In the genomic region with DNA sequence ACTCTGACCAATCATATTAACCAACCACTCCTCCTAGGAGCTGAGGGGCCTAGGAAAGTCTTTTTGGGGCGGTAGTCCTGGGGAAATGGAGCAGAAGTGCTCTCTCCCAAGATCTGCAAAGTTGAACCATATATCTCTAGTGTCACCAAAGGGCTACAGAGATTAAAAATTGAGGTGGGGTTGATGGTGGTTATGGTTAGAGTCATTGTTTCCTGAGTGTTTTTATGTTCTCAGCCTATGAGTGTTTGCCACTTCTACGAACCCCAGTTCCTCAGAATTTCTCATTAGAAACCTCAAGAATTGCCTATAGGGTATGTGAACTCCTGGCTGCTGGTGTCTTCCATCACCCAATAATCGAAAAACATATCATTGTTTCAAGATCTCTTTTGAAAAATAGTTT, we compare ENCODE assay signal across 21 cellular contexts.
DNase-seq lines count a peak whose midpoint lies in the region; ATAC-seq and TF ChIP-seq lines count a peak whose summit lies in the region.
"Had no signal": no experiment of that assay in that cellular context is flagged by ENCODE, and none has a peak within 500 bp of the region (broad histone marks: within the 10 kb centered on the region; RNA-seq: fewer than 3 reads in every experiment).

No MANE protein-coding gene starts in this region.

- ATAC-seq in activated CD4-positive, alpha-beta T cell treated with anti-CD3 and anti-CD28 coated beads for 36 hours = peak; percentile 51
- ATAC-seq in natural killer cell (peak; percentile 75 to 90 (median 89)), GM21526 (IDR thresholded peaks at IDR 0.05; ENCODE audit: low FRiP score, unreplicated experiment) (no peak), upper lobe of right lung (no peak)

- CTCF ChIA-PET in activated CD4-positive, alpha-beta T cell treated with anti-CD3 and anti-CD28 coated beads for 36 hours (lab: Charles Lee) = no interaction called here

- H3K4me1 Mint-ChIP-seq in activated CD4-positive, alpha-beta T cell treated with anti-CD3 and anti-CD28 coated beads for 36 hours = peaks cover 10% of the 10 kb centered on the region
- peaks cover 24% of the 10 kb centered on the region for H3K4me1 Mint-ChIP-seq in T-helper 2 cell treated with Interferon-gamma antibody and Interleukin-4, amounts not matched to agents 5 μg/mL and 100 μg/mL, for 36 hours (ENCODE audit: low read depth)
- peaks cover 11% of the 10 kb centered on the region for H3K4me1 Mint-ChIP-seq in activated naive CD8-positive, alpha-beta T cell treated with anti-CD3 and anti-CD28 coated beads for 36 hours
- H3K4me1 Mint-ChIP-seq in natural killer cell = peaks cover 39 to 47% of the 10 kb centered on the region in 2 donors

- H3K36me3 Mint-ChIP-seq in activated CD4-positive, alpha-beta T cell treated with anti-CD3 and anti-CD28 coated beads for 36 hours (ENCODE audit: low read depth) = no peaks in the 10 kb centered on the region
- peaks cover 3% of the 10 kb centered on the region for H3K36me3 Mint-ChIP-seq in T-helper 2 cell treated with Interferon-gamma antibody and Interleukin-4, amounts not matched to agents 5 μg/mL and 100 μg/mL, for 36 hours (ENCODE audit: low read depth)
- no peaks in the 10 kb centered on the region for H3K36me3 Mint-ChIP-seq in activated naive CD8-positive, alpha-beta T cell treated with anti-CD3 and anti-CD28 coated beads for 36 hours
- no peaks in the 10 kb centered on the region for H3K36me3 Mint-ChIP-seq in natural killer cell
- H3K36me3 Mint-ChIP-seq: CD4-positive, alpha-beta memory T cell had no signal

- H3K4me3 ChIP-seq in upper lobe of right lung = no peak overlapping the region
- H3K4me3 ChIP-seq: MG63, PC-9 had no signal

- H3K4me1 ChIP-seq in upper lobe of right lung = no peaks in the 10 kb centered on the region

- H3K4me3 Mint-ChIP-seq in activated CD4-positive, alpha-beta T cell treated with anti-CD3 and anti-CD28 coated beads for 36 hours = no peak overlapping the region
- H3K4me3 Mint-ChIP-seq in T-helper 2 cell treated with Interferon-gamma antibody and Interleukin-4, amounts not matched to agents 5 μg/mL and 100 μg/mL, for 36 hours = peak overlapping the region; percentile 75
- H3K4me3 Mint-ChIP-seq in activated naive CD8-positive, alpha-beta T cell treated with anti-CD3 and anti-CD28 coated beads for 36 hours = no peak overlapping the region
- H3K4me3 Mint-ChIP-seq in natural killer cell = peak overlapping the region; percentile 83
- H3K4me3 Mint-ChIP-seq: CD4-positive, alpha-beta memory T cell had no signal

- POLR2A ChIA-PET in activated CD4-positive, alpha-beta T cell treated with anti-CD3 and anti-CD28 coated beads for 36 hours (lab: Charles Lee) = no interaction called here

- no peaks in the 10 kb centered on the region for H3K27me3 Mint-ChIP-seq in activated CD4-positive, alpha-beta T cell treated with anti-CD3 and anti-CD28 coated beads for 36 hours
- H3K27me3 Mint-ChIP-seq in T-helper 2 cell treated with Interferon-gamma antibody and Interleukin-4, amounts not matched to agents 5 μg/mL and 100 μg/mL, for 36 hours (ENCODE audit: low read depth) = no peaks in the 10 kb centered on the region
- H3K27me3 Mint-ChIP-seq in activated naive CD8-positive, alpha-beta T cell treated with anti-CD3 and anti-CD28 coated beads for 36 hours = peaks cover 3% of the 10 kb centered on the region
- H3K27me3 Mint-ChIP-seq in natural killer cell (ENCODE audit: low read depth in 2 of 2) = no peaks in the 10 kb centered on the region

- H3K36me3 ChIP-seq in upper lobe of right lung = no peaks in the 10 kb centered on the region
- H3K36me3 ChIP-seq: MG63 had no signal

- TF ChIP-seq CTCF in natural killer cell (IDR thresholded peaks at IDR 0.05) (no peak), upper lobe of right lung (IDR thresholded peaks at IDR 0.05) (no peak)

- intact Hi-C loops in activated CD4-positive, alpha-beta T cell treated with anti-CD3 and anti-CD28 coated beads for 36 hours (cut with DNase I, micrococcal nuclease) = no loop called here
- intact Hi-C loops in natural killer cell (cut with micrococcal nuclease) (loop anchor here (5.0 kb wide), 1 partner anchor 95 kb away; no protein-coding TSS in a partner anchor), upper lobe of right lung (cut with DNase I) (no loop called here)

- no peak for DNase-seq in activated CD4-positive, alpha-beta T cell treated with anti-CD3 and anti-CD28 coated beads for 36 hours
- no peak for DNase-seq in activated CD4-positive, alpha-beta T cell treated with anti-CD3 and anti-CD28 coated beads, Interleukin-2, amount 50 U/mL, for 4 hours
- DNase-seq in T-helper 2 cell treated with Interferon-gamma antibody and Interleukin-4, amounts not matched to agents 5 μg/mL and 100 μg/mL, for 36 hours (ENCODE audit: low spot score) = peak; percentile 45
- DNase-seq in activated naive CD8-positive, alpha-beta T cell treated with anti-CD3 and anti-CD28 coated beads for 36 hours = no peak
- DNase-seq in natural killer cell (no peak), AML-193 (lab: John Stamatoyannopoulos, UW) (no peak), upper lobe of right lung (no peak)
- DNase-seq: Calu3; CD4-positive, alpha-beta memory T cell; DMS53; H7; IMR-90; Karpas-422; MG63; NCI-H1092; NCI-H146; NCI-H2081; NCI-H510A treated with DMSO at 0.1 percent for 48 hours; PC-9 had no signal

- H3K9me3 ChIP-seq in upper lobe of right lung = no peaks in the 10 kb centered on the region
- H3K9me3 ChIP-seq: MG63 had no signal

- no peak overlapping the region for H3K27ac Mint-ChIP-seq in activated CD4-positive, alpha-beta T cell treated with anti-CD3 and anti-CD28 coated beads for 36 hours
- peak overlapping the region; percentile 99 for H3K27ac Mint-ChIP-seq in T-helper 2 cell treated with Interferon-gamma antibody and Interleukin-4, amounts not matched to agents 5 μg/mL and 100 μg/mL, for 36 hours
- H3K27ac Mint-ChIP-seq in activated naive CD8-positive, alpha-beta T cell treated with anti-CD3 and anti-CD28 coated beads for 36 hours = peak overlapping the region; percentile 49
- H3K27ac Mint-ChIP-seq in natural killer cell = peak overlapping the region; percentile 86 to 92
- H3K27ac Mint-ChIP-seq: CD4-positive, alpha-beta memory T cell had no signal

- no peaks in the 10 kb centered on the region for H3K27me3 ChIP-seq in upper lobe of right lung
- H3K27me3 ChIP-seq: MG63 had no signal

- H3K27ac ChIP-seq in upper lobe of right lung = no peak overlapping the region
- H3K27ac ChIP-seq: 22Rv1, PC-9 had no signal

- H3K9me3 Mint-ChIP-seq in activated CD4-positive, alpha-beta T cell treated with anti-CD3 and anti-CD28 coated beads for 36 hours (ENCODE audit: low read depth) = no peaks in the 10 kb centered on the region
- H3K9me3 Mint-ChIP-seq in T-helper 2 cell treated with Interferon-gamma antibody and Interleukin-4, amounts not matched to agents 5 μg/mL and 100 μg/mL, for 36 hours = peaks cover 4% of the 10 kb centered on the region
- no peaks in the 10 kb centered on the region for H3K9me3 Mint-ChIP-seq in activated naive CD8-positive, alpha-beta T cell treated with anti-CD3 and anti-CD28 coated beads for 36 hours
- H3K9me3 Mint-ChIP-seq in natural killer cell = no peaks in the 10 kb centered on the region

Comparison
In these comparisons a context has a peak if more than half of its experiments do, and no peak if none do; other contexts are left out.
1. ATAC-seq: peak in activated CD4-positive, alpha-beta T cell treated with anti-CD3 and anti-CD28 coated beads for 36 hours (single experiment) and natural killer cell (3 of 3); none in GM21526 (single experiment) and upper lobe of right lung (single experiment).
2. H3K4me3 Mint-ChIP-seq: peak in T-helper 2 cell treated with Interferon-gamma antibody and Interleukin-4, amounts not matched to agents 5 μg/mL and 100 μg/mL, for 36 hours (single experiment) and natural killer cell (single experiment); none in activated CD4-positive, alpha-beta T cell treated with anti-CD3 and anti-CD28 coated beads for 36 hours (single experiment) and activated naive CD8-positive, alpha-beta T cell treated with anti-CD3 and anti-CD28 coated beads for 36 hours (single experiment).